ENCODE assay signal across 11 cellular contexts in the genomic region with DNA sequence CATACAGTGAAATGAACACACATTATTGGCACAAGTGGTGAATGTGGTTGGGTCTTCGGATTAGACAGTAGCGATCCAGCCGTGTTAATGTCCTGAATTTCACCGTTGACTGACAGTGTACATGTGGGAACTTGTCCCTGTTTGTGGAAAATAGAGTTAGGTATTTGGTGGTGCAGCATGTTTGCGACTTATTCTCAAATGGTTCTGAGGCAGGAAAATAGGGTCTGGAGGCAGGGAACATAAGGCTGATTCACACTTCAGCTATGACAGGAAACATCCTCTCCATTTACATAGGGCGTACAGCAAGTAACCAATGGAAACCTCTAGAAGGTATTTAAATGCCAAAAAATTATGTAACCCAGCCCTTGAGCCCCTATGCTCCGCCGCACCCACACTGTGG. TPM values are rescaled to one million over a fixed set of nuclear protein-coding genes. Genes with fewer than 3 reads are reported as not detected.
A peak's percentile ranks its signal among the peaks of the same experiment; 100 is the strongest.
DNase-seq lines count a peak whose midpoint lies in the region; ATAC-seq, FAIRE-seq and TF ChIP-seq lines count a peak whose summit lies in the region.
"Had no signal": no experiment of that assay in that cellular context is flagged by ENCODE, and none has a peak within 500 bp of the region (broad histone marks: within the 10 kb centered on the region; RNA-seq: fewer than 3 reads in every experiment).

No MANE protein-coding gene starts in this region.

- FAIRE-seq in kidney (lab: Jason Lieb, UNC) (no peak), pancreas (lab: Jason Lieb, UNC) (no peak)

- H3K27ac ChIP-seq in A673 (ENCODE audit: low read depth, low read length, poor library complexity, severe bottlenecking) (peak overlapping the region; percentile 14), kidney (ENCODE audit: low read depth in 2 of 2, low read length in 2 of 2) (no peak overlapping the region), pancreas (no peak overlapping the region)
- H3K27ac ChIP-seq: hepatocyte had no signal

- TF ChIP-seq CTCF in A673 (conservative IDR thresholded peaks at IDR 0.05; ENCODE audit: low read depth, low read length) (no peak), astrocyte of the spinal cord (IDR thresholded peaks at IDR 0.05; ENCODE audit: low read depth, low read length) (no peak), kidney (IDR thresholded peaks at IDR 0.05; ENCODE audit: borderline replicate concordance, extremely low read depth, insufficient read depth) (no peak), pancreas (IDR thresholded peaks at IDR 0.05) (no peak)

- intact Hi-C loops in A673 (cut with micrococcal nuclease; ENCODE audit: unreplicated experiment) (no loop called here), kidney (cut with DNase I) (no loop called here), pancreas (cut with DNase I) (loop anchor here in 1 of 3 donors (2.0 kb wide), 1 partner anchor 18 kb away; no protein-coding TSS in a partner anchor)

- ATAC-seq in GM18498 (IDR thresholded peaks at IDR 0.05; ENCODE audit: unreplicated experiment) (no peak), pancreas (no peak)

- peak overlapping the region in 1 of 2 donors; percentile 26 for H3K9ac ChIP-seq in kidney (ENCODE audit: low read length in 2 of 2)

- no TSS peak for BruUV-seq in A673 (replicated peaks; lab: Mats Ljungman, UMichigan)

- DNase-seq in A673 (ENCODE audit: low spot score) (peak; percentile 26), H7 (peak; percentile 15), astrocyte of the spinal cord (ENCODE audit: low read depth, low spot score) (peak; percentile 45), iris pigment epithelial cell (ENCODE audit: low read depth) (peak; percentile 63), HAP-1 (ENCODE audit: low spot score in 2 of 2) (no peak), kidney (no peak), pancreas (no peak)
- DNase-seq: NCI-H510A treated with DMSO at 0.1 percent for 48 hours had no signal

- POLR2A ChIA-PET in A673 (lab: Charles Lee; ENCODE audit: low non-redundant PET) = no interaction called here

- H3K4me1 ChIP-seq in A673 (ENCODE audit: insufficient read depth, low read length, poor library complexity, severe bottlenecking) = peaks cover 9% of the 10 kb centered on the region
- no peaks in the 10 kb centered on the region for H3K4me1 ChIP-seq in HAP-1
- peaks cover 0 to 4% of the 10 kb centered on the region in 2 donors for H3K4me1 ChIP-seq in kidney (ENCODE audit: control insufficient read depth in 1 of 2, insufficient read depth in 1 of 2, low read depth in 1 of 2, low read length in 2 of 2)
- no peaks in the 10 kb centered on the region for H3K4me1 ChIP-seq in pancreas

- H3K4me3 ChIP-seq in A673 (ENCODE audit: low read depth, low read length, poor library complexity, severe bottlenecking) (no peak overlapping the region), H7 (ENCODE audit: insufficient read depth, low read depth, low read length) (no peak overlapping the region), astrocyte of the spinal cord (ENCODE audit: low read depth, low read length) (no peak overlapping the region), HAP-1 (no peak overlapping the region), kidney (ENCODE audit: low read length in 2 of 2) (no peak overlapping the region), pancreas (no peak overlapping the region)
- H3K4me3 ChIP-seq: hepatocyte had no signal

- in situ Hi-C loops in astrocyte of the spinal cord (cut with HindIII; ENCODE audit: low sequenced_read_pairs) (no loop called here), HAP-1 (cut with MboI; ENCODE audit: low sequenced_read_pairs) (no loop called here)

- WGBS in pancreas, 2 donors = 80 to 83% methylated on average over 8 of the region's 8 CpGs

- CTCF ChIA-PET in A673 (lab: Charles Lee) = no interaction called here

- H3K9me3 ChIP-seq in A673 (ENCODE audit: low read depth, low read length, poor library complexity, severe bottlenecking) (no peaks in the 10 kb centered on the region), HAP-1 (no peaks in the 10 kb centered on the region), kidney (ENCODE audit: control insufficient read depth in 1 of 2, low read length in 2 of 2) (no peaks in the 10 kb centered on the region), pancreas (no peaks in the 10 kb centered on the region)

- no peaks in the 10 kb centered on the region for H3K27me3 ChIP-seq in A673 (replicated peaks; ENCODE audit: insufficient read depth, low read depth, low read length, poor library complexity)
- peaks cover 2% of the 10 kb centered on the region; the same call in 1 of the 2 replicates for H3K27me3 ChIP-seq in H7 (ENCODE audit: control insufficient read depth, insufficient read depth, low read length)
- H3K27me3 ChIP-seq in HAP-1 (ENCODE audit: low read depth) = no peaks in the 10 kb centered on the region
- no peaks in the 10 kb centered on the region for H3K27me3 ChIP-seq in pancreas
- H3K27me3 ChIP-seq: hepatocyte had no signal

- H3K36me3 ChIP-seq in A673 (ENCODE audit: insufficient read depth, low read length, poor library complexity, severe bottlenecking) (no peaks in the 10 kb centered on the region), H7 (replicated peaks; ENCODE audit: control insufficient read depth, insufficient read depth, low read length) (no peaks in the 10 kb centered on the region), HAP-1 (replicated peaks) (no peaks in the 10 kb centered on the region), kidney (ENCODE audit: control insufficient read depth in 1 of 2, insufficient read depth in 2 of 2, low read length in 2 of 2) (no peaks in the 10 kb centered on the region), pancreas (no peaks in the 10 kb centered on the region)

RNA-seq across cellular contexts. Expression of a gene that starts 4.2 kb away (rescaled TPM):
- total RNA-seq in A673 (2021) (not detected in 2 replicates), kidney (not detected), pancreas (not detected)
- not detected in 2 replicates for total RNA-seq in H7 (2014; rRNA removed; shearing (Covaris generic))
- polyA plus RNA-seq in kidney (ENCODE audit: insufficient read depth, low read depth, low replicate concordance) (3.7 TPM), pancreas (under 1 TPM in 1 of 2 donors, not detected in 1; 0.38 TPM)
- total RNA-seq: hepatocyte, progenitor cell of endocrine pancreas had no signal
- polyA plus RNA-seq: hepatocyte had no signal

RNA-seq across cellular contexts. Expression of a gene that starts 19.6 kb away (rescaled TPM):
- 0.32 and 0.81 TPM in 2 replicates for total RNA-seq in A673 (2021)
- not detected in 2 replicates for total RNA-seq in H7 (2014; rRNA removed; shearing (Covaris generic))
- total RNA-seq in kidney = 12.2 TPM
- polyA plus RNA-seq in kidney (ENCODE audit: insufficient read depth, low read depth, low replicate concordance) = 1.2 TPM
- 10 to 100 TPM; 14.2 to 87.7 (median 63.7) TPM for total RNA-seq in pancreas
- polyA plus RNA-seq in pancreas = 100 to 1,000 TPM in 1 of 2 donors, 10 to 100 TPM in 1; 80.9 to 135 TPM

RNA-seq across cellular contexts. Expression of a gene that starts 19.9 kb away (rescaled TPM):
- total RNA-seq in A673 (2021) (not detected in 2 replicates), kidney (1.3 TPM), pancreas (not detected)
- 0.37 and 1.9 TPM in 2 replicates for total RNA-seq in H7 (2014; rRNA removed; shearing (Covaris generic))
- polyA plus RNA-seq in kidney (ENCODE audit: insufficient read depth, low read depth, low replicate concordance) (not detected), pancreas (not detected)
- total RNA-seq: hepatocyte, progenitor cell of endocrine pancreas had no signal

RNA-seq across cellular contexts. Expression of a gene that starts 38.4 kb away (rescaled TPM):
- total RNA-seq in A673 (2021) (83.1 and 102 TPM in 2 replicates), kidney (167 TPM), pancreas (100 to 1,000 TPM in 1 of 6 donors, 10 to 100 TPM in 5; 70.7 to 126 (median 92.5) TPM)
- total RNA-seq in H7 (2014; rRNA removed; shearing (Covaris generic)) = 97.6 and 109 TPM in 2 replicates
- polyA plus RNA-seq in kidney (ENCODE audit: insufficient read depth, low read depth, low replicate concordance) (534 TPM), pancreas (100 to 1,000 TPM; 112 to 197 TPM)

RNA-seq across cellular contexts. Expression of a gene that starts 48.9 kb away (rescaled TPM):
- total RNA-seq in A673 (2021) (0.69 and 0.96 TPM in 2 replicates), kidney (31.1 TPM), pancreas (1 to 10 TPM; 2.3 to 8.8 (median 7.1) TPM)
- 3.0 and 5.4 TPM in 2 replicates for total RNA-seq in H7 (2014; rRNA removed; shearing (Covaris generic))
- polyA plus RNA-seq in kidney (ENCODE audit: insufficient read depth, low read depth, low replicate concordance) (27.1 TPM), pancreas (10 to 100 TPM; 40.4 to 46.3 TPM)

Comparison
In these comparisons a context has a peak if more than half of its experiments do, and no peak if none do; other contexts are left out.
1. DNase-seq: peak in A673 (single experiment), H7 (single experiment), astrocyte of the spinal cord (single experiment) and iris pigment epithelial cell (single experiment); none in HAP-1 (0 of 2), kidney (single experiment) and pancreas (0 of 6).